1 cellular context compared by ENCODE assay signal in genomic region chr10:34654211-34654610, GRCh38.
TF ChIP-seq lines count a peak whose summit lies in the region.

No MANE protein-coding gene starts in this region.

TF ChIP-seq in HepG2, 621 proteins besides CTCF, POLR2A, EP300 and RAD21 (continued from another document and continues in another):
- TF ChIP-seq ZNF691 (CRISPR knock-in tag; IDR thresholded peaks at IDR 0.05; ENCODE audit: borderline replicate concordance, low read depth) (no peak), MIER2 (CRISPR knock-in tag; IDR thresholded peaks at IDR 0.05) (no peak), AHDC1 (CRISPR knock-in tag; IDR thresholded peaks at IDR 0.05; ENCODE audit: borderline replicate concordance) (peak; percentile 29; the same call in 1 of the 2 replicates), FOXP1 (IDR thresholded peaks at IDR 0.05) (no peak), FOXP1 (CRISPR knock-in tag; IDR thresholded peaks at IDR 0.05) (peak; percentile 76), ZNF567 (CRISPR knock-in tag; IDR thresholded peaks at IDR 0.05; ENCODE audit: borderline replicate concordance) (no peak), MXD4 (CRISPR knock-in tag; IDR thresholded peaks at IDR 0.05) (no peak), SRY (CRISPR knock-in tag; IDR thresholded peaks at IDR 0.05) (no peak), ZNF451 (CRISPR knock-in tag; IDR thresholded peaks at IDR 0.05) (no peak), NR2F2 (IDR thresholded peaks at IDR 0.05; ENCODE audit: borderline replicate concordance, low read depth) (0 out of 2 replicates have a peak, but pooled peaks have one; percentile 27), FOXJ3 (CRISPR knock-in tag; IDR thresholded peaks at IDR 0.05; ENCODE audit: borderline replicate concordance) (peak; percentile 64; the same call in 1 of the 2 replicates), ZNF773 (CRISPR knock-in tag; IDR thresholded peaks at IDR 0.05; ENCODE audit: borderline replicate concordance) (no peak), TCF7 (IDR thresholded peaks at IDR 0.05; ENCODE audit: low read depth) (no peak; the same call in 1 of the 2 replicates), GABPB1 (CRISPR knock-in tag; IDR thresholded peaks at IDR 0.05) (no peak), ZNF292 (CRISPR knock-in tag; IDR thresholded peaks at IDR 0.05; ENCODE audit: borderline replicate concordance, low read depth) (no peak), ZBED4 (CRISPR knock-in tag; IDR thresholded peaks at IDR 0.05; ENCODE audit: borderline replicate concordance) (no peak), ZNF75D (CRISPR knock-in tag; IDR thresholded peaks at IDR 0.05; ENCODE audit: borderline replicate concordance) (no peak), SALL1 (CRISPR knock-in tag; IDR thresholded peaks at IDR 0.05) (peak; percentile 37; the same call in 1 of the 2 replicates), SOX6 (IDR thresholded peaks at IDR 0.05) (no peak), SOX6 (CRISPR knock-in tag; IDR thresholded peaks at IDR 0.05) (peak; percentile 69; the same call in 1 of the 2 replicates), TBX3 (IDR thresholded peaks at IDR 0.05; ENCODE audit: borderline replicate concordance) (peak; percentile 74), MAFK (conservative IDR thresholded peaks at IDR 0.05 in 1 of 2, IDR thresholded peaks at IDR 0.05 in 1 of 2; ENCODE audit: low read length in 2 of 2) (no peak), HNF4G (IDR thresholded peaks at IDR 0.05; ENCODE audit: borderline replicate concordance, low read depth, low read length) (peak; percentile 53; the same call in 1 of the 2 replicates), HNF4G (CRISPR knock-in tag; IDR thresholded peaks at IDR 0.05; ENCODE audit: borderline replicate concordance, low read depth) (no peak), MED8 (CRISPR knock-in tag; IDR thresholded peaks at IDR 0.05; ENCODE audit: insufficient replicate concordance) (no peak), DMTF1 (CRISPR knock-in tag; IDR thresholded peaks at IDR 0.05) (no peak), REL (CRISPR knock-in tag; conservative IDR thresholded peaks at IDR 0.05) (no peak), SOX5 (CRISPR knock-in tag; IDR thresholded peaks at IDR 0.05; ENCODE audit: borderline replicate concordance) (peak; percentile 73; the same call in 1 of the 2 replicates), FOXO1 (CRISPR knock-in tag; IDR thresholded peaks at IDR 0.05) (peak; percentile 83), REST (IDR thresholded peaks at IDR 0.05; ENCODE audit: borderline replicate concordance in 1 of 2, low read depth in 1 of 2, low read length in 2 of 2) (no peak), THAP9 (CRISPR knock-in tag; IDR thresholded peaks at IDR 0.05; ENCODE audit: borderline replicate concordance) (no peak), RXRA (CRISPR knock-in tag; IDR thresholded peaks at IDR 0.05) (no peak), ZFP1 (CRISPR knock-in tag; IDR thresholded peaks at IDR 0.05) (0 out of 2 replicates have a peak, but pooled peaks have one; percentile 57), ZNF605 (CRISPR knock-in tag; IDR thresholded peaks at IDR 0.05) (no peak), ZBTB2 (CRISPR knock-in tag; IDR thresholded peaks at IDR 0.05; ENCODE audit: low read depth) (no peak), SNAI1 (CRISPR knock-in tag; IDR thresholded peaks at IDR 0.05; ENCODE audit: borderline replicate concordance) (no peak), GATAD2A (CRISPR knock-in tag; IDR thresholded peaks at IDR 0.05) (peak; percentile 52; the same call in 1 of the 2 replicates), ZNF572 (CRISPR knock-in tag; IDR thresholded peaks at IDR 0.05) (no peak)
